ENCODE assay signal across 11 cellular contexts in genomic region chr4:72909461-72909860, GRCh38.
DNase-seq lines count a peak whose midpoint lies in the region; ATAC-seq and TF ChIP-seq lines count a peak whose summit lies in the region.
"Had no signal": no experiment of that assay in that cellular context is flagged by ENCODE, and none has a peak within 500 bp of the region (broad histone marks: within the 10 kb centered on the region; RNA-seq: fewer than 3 reads in every experiment).

No MANE protein-coding gene starts in this region.

- TF ChIP-seq CTCF in OCI-LY7 (conservative IDR thresholded peaks at IDR 0.05; ENCODE audit: low read length), result peak; percentile 52
- peak in 3 of 4 experiments; percentile 26 to 37 (median 28) for TF ChIP-seq CTCF in gastroesophageal sphincter (IDR thresholded peaks at IDR 0.05)
- no peak for TF ChIP-seq CTCF in foreskin fibroblast (IDR thresholded peaks at IDR 0.05; ENCODE audit: low read depth, low read length)

- DNase-seq in H4 (ENCODE audit: low spot score), result peak; percentile 6
- DNase-seq in OCI-LY7 (ENCODE audit: low spot score), result peak; percentile 3
- DNase-seq in sciatic nerve (ENCODE audit: low spot score), result no peak
- no peak for DNase-seq in DMS153 (lab: John Stamatoyannopoulos, UW)
- DNase-seq in SIG-M5 treated with dmso at 0.1 percent for 504 hours (lab: John Stamatoyannopoulos, UW; ENCODE audit: unreplicated experiment), result no peak
- DNase-seq in foreskin fibroblast, result no peak
- DNase-seq in cerebellar cortex (ENCODE audit: low spot score), result no peak
- DNase-seq: activated CD4-positive, alpha-beta T cell treated with anti-CD3 and anti-CD28 coated beads for 4 hours; right cardiac atrium; stimulated activated naive B cell treated with anti-CD40 and anti-IgM and Interleukin-4, amounts not matched to agents 10 μg/mL and 1 μg/mL and 100 μg/mL, for 72 hours had no signal

- no peak overlapping the region for H3K27ac ChIP-seq in OCI-LY7 (ENCODE audit: low read depth, low read length, poor library complexity, severe bottlenecking)
- H3K27ac ChIP-seq in gastroesophageal sphincter, result no peak overlapping the region

- 0 to 7% methylated on average over 1 of the region's 1 CpG for WGBS in gastroesophageal sphincter (ENCODE audit: low coverage in 1 of 2), 2 donors

- POLR2A ChIA-PET in OCI-LY7 (lab: Charles Lee), result interaction anchor here (0.6 kb wide), 1 partner anchor 530 kb away, joined by 5 read pairs; no protein-coding TSS in a partner anchor

- H3K9me3 ChIP-seq in OCI-LY7 (ENCODE audit: low read length) (no peaks in the 10 kb centered on the region), gastroesophageal sphincter (no peaks in the 10 kb centered on the region)

- CTCF ChIA-PET in OCI-LY7 (lab: Charles Lee; ENCODE audit: unreplicated experiment), result no interaction called here

- H3K9me2 ChIP-seq in OCI-LY7 (ENCODE audit: insufficient read depth, low read length), result no peaks in the 10 kb centered on the region

- no peak for TF ChIP-seq POLR2A in gastroesophageal sphincter (IDR thresholded peaks at IDR 0.05)

- no peaks in the 10 kb centered on the region for H3K79me2 ChIP-seq in OCI-LY7 (ENCODE audit: insufficient read depth, low read depth, low read length)

- H3K27me3 ChIP-seq in gastroesophageal sphincter, result no peaks in the 10 kb centered on the region

- intact Hi-C loops in OCI-LY7 (cut with micrococcal nuclease; ENCODE audit: unreplicated experiment) (no loop called here), sciatic nerve (cut with DNase I) (no loop called here)

- no peaks in the 10 kb centered on the region for H4K20me1 ChIP-seq in OCI-LY7 (ENCODE audit: insufficient read depth, low read length)

- H3K4me3 ChIP-seq in OCI-LY7 (ENCODE audit: low read depth, low read length, poor library complexity, severe bottlenecking), result no peak overlapping the region
- H3K4me3 ChIP-seq in gastroesophageal sphincter, result no peak overlapping the region
- H3K4me3 ChIP-seq in foreskin fibroblast (ENCODE audit: low read depth in 1 of 2, low read length in 2 of 2), result no peak overlapping the region

- ATAC-seq in gastroesophageal sphincter (no peak), sciatic nerve (peak; percentile 65)
- ATAC-seq: stimulated activated naive B cell treated with anti-CD40 and anti-IgM and Interleukin-4, amounts not matched to agents 10 μg/mL and 1 μg/mL and 100 μg/mL, for 72 hours had no signal

- H2AFZ ChIP-seq in OCI-LY7 (ENCODE audit: low read length), result no peak overlapping the region

- TF ChIP-seq EP300 in gastroesophageal sphincter (IDR thresholded peaks at IDR 0.05), result no peak

- BruUV-seq in OCI-LY7 (replicated peaks; lab: Mats Ljungman, UMichigan), result no TSS peak

- H3K36me3 ChIP-seq in OCI-LY7 (ENCODE audit: insufficient read depth, low read length) (no peaks in the 10 kb centered on the region), gastroesophageal sphincter (no peaks in the 10 kb centered on the region)

- H3K4me2 ChIP-seq in OCI-LY7 (ENCODE audit: low read length), result no peak overlapping the region

- H3K4me1 ChIP-seq in OCI-LY7 (ENCODE audit: insufficient read depth, low read length, poor library complexity, severe bottlenecking), result no peaks in the 10 kb centered on the region
- H3K4me1 ChIP-seq in gastroesophageal sphincter, result no peaks in the 10 kb centered on the region

Comparison
In these comparisons a context has a peak if more than half of its experiments do, and no peak if none do; other contexts are left out.
1. DNase-seq: peak in H4 (single experiment) and OCI-LY7 (single experiment); none in sciatic nerve (single experiment), DMS153 (single experiment), SIG-M5 treated with dmso at 0.1 percent for 504 hours (single experiment), foreskin fibroblast (0 of 2) and cerebellar cortex (single experiment).